Comparison of ENCODE assay signal across 8 cellular contexts in genomic region chr1:212700892-212701819, GRCh38. TPM values are rescaled to one million over a fixed set of nuclear protein-coding genes. Genes with fewer than 3 reads are reported as not detected.
DNase-seq lines count a peak whose midpoint lies in the region; ATAC-seq and TF ChIP-seq lines count a peak whose summit lies in the region.

No MANE protein-coding gene starts in this region.

- WGBS in hepatocyte (ENCODE audit: low lambda C conversion rate, missing lambda C conversion rate): 9% methylated on average over 27 of the region's 27 CpGs

- H2AFZ ChIP-seq in hepatocyte: peak overlapping the region; percentile 88

- H3K9me3 ChIP-seq in BLaER1: no peaks in the 10 kb centered on the region
- H3K9me3 ChIP-seq in NT2/D1 (ENCODE audit: insufficient read depth, low read length): no peaks in the 10 kb centered on the region
- no peaks in the 10 kb centered on the region for H3K9me3 ChIP-seq in hepatocyte (ENCODE audit: low read depth)

- ATAC-seq in GM19372 (IDR thresholded peaks at IDR 0.05; ENCODE audit: low read depth, unreplicated experiment): peak; percentile 38
- ATAC-seq in activated naive CD8-positive, alpha-beta T cell treated with anti-CD3 and anti-CD28 coated beads, Interleukin-2, amount 50 U/mL, for 24 hours: peak; percentile 41
- no peak for ATAC-seq in GM19035 (IDR thresholded peaks at IDR 0.05; ENCODE audit: unreplicated experiment)
- ATAC-seq in GM21717 (IDR thresholded peaks at IDR 0.05; ENCODE audit: unreplicated experiment): no peak

- H4K20me1 ChIP-seq in BLaER1 (no peaks in the 10 kb centered on the region), hepatocyte (ENCODE audit: insufficient read depth, poor library complexity, severe bottlenecking) (no peaks in the 10 kb centered on the region)

- peak overlapping the region; percentile 84 for H3K27ac Mint-ChIP-seq in activated naive CD8-positive, alpha-beta T cell treated with anti-CD3 and anti-CD28 coated beads, Interleukin-2, amount 50 U/mL, for 24 hours

- H3K27me3 ChIP-seq in BLaER1 (no peaks in the 10 kb centered on the region), NT2/D1 (ENCODE audit: insufficient read depth, insufficient read length) (peaks cover 76% of the 10 kb centered on the region), hepatocyte (peaks cover 35% of the 10 kb centered on the region), rectal smooth muscle tissue (ENCODE audit: control insufficient read depth, insufficient read depth, low read length) (no peaks in the 10 kb centered on the region)

- TF ChIP-seq CTCF in hepatocyte (IDR thresholded peaks at IDR 0.05; ENCODE audit: poor library complexity): peak; percentile 17

- no peaks in the 10 kb centered on the region for H3K79me2 ChIP-seq in hepatocyte

- peaks cover 37% of the 10 kb centered on the region for H3K4me1 ChIP-seq in BLaER1
- peaks cover 4% of the 10 kb centered on the region for H3K4me1 ChIP-seq in NT2/D1 (ENCODE audit: insufficient read depth, insufficient read length)
- H3K4me1 ChIP-seq in hepatocyte (ENCODE audit: insufficient read depth): peaks cover 27% of the 10 kb centered on the region
- peaks cover 6% of the 10 kb centered on the region for H3K4me1 ChIP-seq in rectal smooth muscle tissue (ENCODE audit: control insufficient read depth, insufficient read depth, low read length)

- H3K9ac ChIP-seq in BLaER1 (no peak overlapping the region), NT2/D1 (ENCODE audit: insufficient read length, low read depth) (peak overlapping the region; percentile 57), rectal smooth muscle tissue (ENCODE audit: low read length) (no peak overlapping the region)

- H3K4me3 Mint-ChIP-seq in activated naive CD8-positive, alpha-beta T cell treated with anti-CD3 and anti-CD28 coated beads, Interleukin-2, amount 50 U/mL, for 24 hours: peak overlapping the region; percentile 89

- peaks cover 70% of the 10 kb centered on the region for H3K4me1 Mint-ChIP-seq in activated naive CD8-positive, alpha-beta T cell treated with anti-CD3 and anti-CD28 coated beads, Interleukin-2, amount 50 U/mL, for 24 hours

- H3K4me3 ChIP-seq in BLaER1 (peak overlapping the region; percentile 74), NT2/D1 (ENCODE audit: insufficient read length, low read depth) (peak overlapping the region; percentile 51), hepatocyte (peak overlapping the region; percentile 65), rectal smooth muscle tissue (ENCODE audit: low read length) (peak overlapping the region; percentile 67)

- H3K9me2 ChIP-seq in hepatocyte (replicated peaks; ENCODE audit: insufficient read depth): no peaks in the 10 kb centered on the region

- H3K27me3 Mint-ChIP-seq in activated naive CD8-positive, alpha-beta T cell treated with anti-CD3 and anti-CD28 coated beads, Interleukin-2, amount 50 U/mL, for 24 hours: peaks cover 12% of the 10 kb centered on the region

- H3K36me3 ChIP-seq in BLaER1 (no peaks in the 10 kb centered on the region), NT2/D1 (ENCODE audit: insufficient read depth, insufficient read length, low read length) (no peaks in the 10 kb centered on the region), hepatocyte (replicated peaks; ENCODE audit: insufficient read depth, low read depth) (no peaks in the 10 kb centered on the region), rectal smooth muscle tissue (ENCODE audit: control insufficient read depth, insufficient read depth, low read length) (no peaks in the 10 kb centered on the region)

- DNase-seq in NT2/D1 (ENCODE audit: low read depth, low spot score): peak; percentile 35
- DNase-seq in activated naive CD8-positive, alpha-beta T cell treated with anti-CD3 and anti-CD28 coated beads, Interleukin-2, amount 50 U/mL, for 24 hours: peak; percentile 50
- peak; percentile 60 for DNase-seq in hepatocyte (ENCODE audit: low spot score)

- H3K9me3 Mint-ChIP-seq in activated naive CD8-positive, alpha-beta T cell treated with anti-CD3 and anti-CD28 coated beads, Interleukin-2, amount 50 U/mL, for 24 hours: no peaks in the 10 kb centered on the region

- H3K27ac ChIP-seq in BLaER1 (no peak overlapping the region), hepatocyte (no peak overlapping the region), rectal smooth muscle tissue (ENCODE audit: low read depth, low read length) (no peak overlapping the region)

- H3K4me2 ChIP-seq in BLaER1 (peak overlapping the region; percentile 98), hepatocyte (peak overlapping the region; percentile 100)

- H3K36me3 Mint-ChIP-seq in activated naive CD8-positive, alpha-beta T cell treated with anti-CD3 and anti-CD28 coated beads, Interleukin-2, amount 50 U/mL, for 24 hours (ENCODE audit: low read depth): peaks cover 6% of the 10 kb centered on the region

RNA-seq across cellular contexts. Expression of gene BATF3, which starts 1.5 kb away (rescaled TPM):
- total RNA-seq in hepatocyte: 1.6 TPM in 1 of 2 replicates, not detected in the other
- 3.2 and 3.5 TPM in 2 replicates for polyA plus RNA-seq in hepatocyte

Comparison
In these comparisons a context has a peak if more than half of its experiments do, and no peak if none do; other contexts are left out.
1. ATAC-seq: peak in GM19372 (single experiment) and activated naive CD8-positive, alpha-beta T cell treated with anti-CD3 and anti-CD28 coated beads, Interleukin-2, amount 50 U/mL, for 24 hours (single experiment); none in GM19035 (single experiment) and GM21717 (single experiment).
2. Peak in every context shown above with its lines, with median percentiles within 50 percentile points of each other: H3K4me3 ChIP-seq and DNase-seq.